ENCODE assay signal across 1 cellular context in genomic region chr2:42913280-42913878, GRCh38.
TF ChIP-seq lines count a peak whose summit lies in the region.

No MANE protein-coding gene starts in this region.

TF ChIP-seq in K562, 482 proteins besides CTCF, POLR2A, EP300 and RAD21 (continued from another document and continues in another):
- TF ChIP-seq IRF9 (tag; IDR thresholded peaks at IDR 0.05) (no peak), SMC3 (conservative IDR thresholded peaks at IDR 0.05; ENCODE audit: insufficient read depth, low read depth, low read length) (no peak), MAFK (IDR thresholded peaks at IDR 0.05; ENCODE audit: low read length) (no peak), LARP7 (IDR thresholded peaks at IDR 0.05) (no peak), FOXP4 (CRISPR knock-in tag; IDR thresholded peaks at IDR 0.05; ENCODE audit: borderline replicate concordance) (no peak), THRA (IDR thresholded peaks at IDR 0.05) (no peak), ATF2 (CRISPR knock-in tag; IDR thresholded peaks at IDR 0.05) (no peak), SMAD4 (CRISPR knock-in tag; conservative IDR thresholded peaks at IDR 0.05) (no peak), ZNF133 (CRISPR knock-in tag; IDR thresholded peaks at IDR 0.05) (no peak), TFE3 (CRISPR knock-in tag; IDR thresholded peaks at IDR 0.05) (no peak), ZBTB34 (CRISPR knock-in tag; IDR thresholded peaks at IDR 0.05) (no peak), NFIC (IDR thresholded peaks at IDR 0.05) (0 out of 2 replicates have a peak, but pooled peaks have one; percentile 8), FOXO4 (CRISPR knock-in tag; IDR thresholded peaks at IDR 0.05) (no peak), HNRNPK (IDR thresholded peaks at IDR 0.05; ENCODE audit: low read depth, low read length, poor library complexity, severe bottlenecking) (no peak), ZFP30 (CRISPR knock-in tag; IDR thresholded peaks at IDR 0.05; ENCODE audit: borderline replicate concordance) (no peak), NR0B1 (IDR thresholded peaks at IDR 0.05; ENCODE audit: partially characterized antibody) (no peak), ZNF253 (CRISPR knock-in tag; conservative IDR thresholded peaks at IDR 0.05) (no peak), NR2F6 (CRISPR knock-in tag; IDR thresholded peaks at IDR 0.05) (no peak), CREB1 (IDR thresholded peaks at IDR 0.05) (no peak), CREB1 (CRISPR knock-in tag; IDR thresholded peaks at IDR 0.05) (no peak), ETS1 (conservative IDR thresholded peaks at IDR 0.05; ENCODE audit: control insufficient read depth, low read depth, low read length) (no peak), BHLHE40 (IDR thresholded peaks at IDR 0.05; ENCODE audit: low read length) (no peak), POLR2G (IDR thresholded peaks at IDR 0.05; ENCODE audit: low read depth, low read length) (no peak), LEF1 (IDR thresholded peaks at IDR 0.05) (peak; percentile 44), RFX1 (IDR thresholded peaks at IDR 0.05) (no peak), SMAD2 (IDR thresholded peaks at IDR 0.05; ENCODE audit: low read depth, low read length) (no peak), RBFOX2 (IDR thresholded peaks at IDR 0.05; ENCODE audit: low read depth, low read length) (no peak), NELFE (IDR thresholded peaks at IDR 0.05; ENCODE audit: insufficient read depth, insufficient read length) (no peak), CEBPZ (IDR thresholded peaks at IDR 0.05; ENCODE audit: borderline replicate concordance, low read depth, low read length) (no peak), ZBTB1 (CRISPR knock-in tag; IDR thresholded peaks at IDR 0.05; ENCODE audit: borderline replicate concordance, low read depth) (no peak), XRCC5 (IDR thresholded peaks at IDR 0.05; ENCODE audit: low read depth, low read length) (no peak), TCF7 (IDR thresholded peaks at IDR 0.05; ENCODE audit: borderline replicate concordance) (no peak), MLLT1 (IDR thresholded peaks at IDR 0.05) (no peak), ADNP (tag; IDR thresholded peaks at IDR 0.05) (no peak; the same call in 1 of the 2 replicates), PPARD (CRISPR knock-in tag; IDR thresholded peaks at IDR 0.05) (no peak), MTF1 (CRISPR knock-in tag; IDR thresholded peaks at IDR 0.05; ENCODE audit: borderline replicate concordance) (no peak), CTBP1 (IDR thresholded peaks at IDR 0.05; ENCODE audit: borderline replicate concordance) (no peak; the same call in 1 of the 2 replicates), THAP7 (CRISPR knock-in tag; IDR thresholded peaks at IDR 0.05) (no peak), ZNF175 (CRISPR knock-in tag; IDR thresholded peaks at IDR 0.05; ENCODE audit: low read depth) (no peak), IRF2 (CRISPR knock-in tag; IDR thresholded peaks at IDR 0.05) (no peak), TCF7L2 (IDR thresholded peaks at IDR 0.05; ENCODE audit: low read depth, low read length) (no peak), GATA2 (CRISPR knock-in tag; IDR thresholded peaks at IDR 0.05) (0 out of 2 replicates have a peak, but pooled peaks have one; percentile 11), ZNF3 (CRISPR knock-in tag; IDR thresholded peaks at IDR 0.05) (no peak), HMG20A (CRISPR knock-in tag; conservative IDR thresholded peaks at IDR 0.05) (no peak), EP400 (IDR thresholded peaks at IDR 0.05) (0 out of 2 replicates have a peak, but pooled peaks have one; percentile 36), ASH1L (IDR thresholded peaks at IDR 0.05; ENCODE audit: borderline replicate concordance, low read depth, partially characterized antibody) (no peak), SRSF1 (IDR thresholded peaks at IDR 0.05; ENCODE audit: low read depth, low read length) (no peak), HNRNPUL1 (IDR thresholded peaks at IDR 0.05; ENCODE audit: low read length) (no peak), SIN3A (IDR thresholded peaks at IDR 0.05; ENCODE audit: borderline replicate concordance in 2 of 2, control insufficient read depth in 1 of 2, low read depth in 2 of 2, low read length in 2 of 2) (no peak)
